ENCODE assay signal across 2 cellular contexts in genomic region chr2:100193334-100193733, GRCh38.
TF ChIP-seq lines count a peak whose summit lies in the region.

No MANE protein-coding gene starts in this region.

TF ChIP-seq in IMR-90, 13 proteins besides CTCF, POLR2A, EP300 and RAD21:
- TF ChIP-seq BHLHE40 (IDR thresholded peaks at IDR 0.05; ENCODE audit: low read depth, low read length) (no peak), MAZ (IDR thresholded peaks at IDR 0.05; ENCODE audit: borderline replicate concordance, low read depth, low read length) (no peak), CHD1 (IDR thresholded peaks at IDR 0.05; ENCODE audit: low read depth, low read length) (no peak), NFE2L2 (IDR thresholded peaks at IDR 0.05; ENCODE audit: low read depth, low read length) (no peak)

TF ChIP-seq in K562, 482 proteins besides CTCF, POLR2A, EP300 and RAD21:
- TF ChIP-seq PKNOX1 (IDR thresholded peaks at IDR 0.05) (peak; percentile 39; the same call in 1 of the 2 replicates), ZNF584 (CRISPR knock-in tag; IDR thresholded peaks at IDR 0.05; ENCODE audit: low read depth) (peak; percentile 56; the same call in 1 of the 2 replicates), SOX6 (IDR thresholded peaks at IDR 0.05) (peak; percentile 82), CXXC5 (CRISPR knock-in tag; IDR thresholded peaks at IDR 0.05) (0 out of 2 replicates have a peak, but pooled peaks have one; percentile 34), NFYB (IDR thresholded peaks at IDR 0.05; ENCODE audit: extremely low read depth, insufficient read length) (no peak), CTBP1 (IDR thresholded peaks at IDR 0.05; ENCODE audit: borderline replicate concordance) (peak; percentile 37; the same call in 1 of the 2 replicates), TEAD1 (CRISPR knock-in tag; IDR thresholded peaks at IDR 0.05) (0 out of 4 replicates have a peak, but pooled peaks of 1 of the 2 experiments have one; percentile 40), ZNF583 (CRISPR knock-in tag; IDR thresholded peaks at IDR 0.05) (no peak), FOXJ2 (tag; IDR thresholded peaks at IDR 0.05) (0 out of 2 replicates have a peak, but pooled peaks have one; percentile 44), CBX8 (IDR thresholded peaks at IDR 0.05; ENCODE audit: borderline replicate concordance, extremely low read depth, low read depth, low read length, poor library complexity, severe bottlenecking) (no peak), ZNF589 (CRISPR knock-in tag; IDR thresholded peaks at IDR 0.05; ENCODE audit: low read depth) (0 out of 2 replicates have a peak, but pooled peaks have one; percentile 33), SFPQ (IDR thresholded peaks at IDR 0.05; ENCODE audit: low read depth, low read length) (no peak), ARNT (IDR thresholded peaks at IDR 0.05) (no peak), PBX2 (CRISPR knock-in tag; IDR thresholded peaks at IDR 0.05; ENCODE audit: low read depth) (no peak), PBX2 (tag; conservative IDR thresholded peaks at IDR 0.05; ENCODE audit: low read depth) (peak; percentile 22; the same call in 1 of the 2 replicates), L3MBTL2 (IDR thresholded peaks at IDR 0.05) (0 out of 2 replicates have a peak, but pooled peaks have one; percentile 14), ZNF395 (CRISPR knock-in tag; IDR thresholded peaks at IDR 0.05) (0 out of 2 replicates have a peak, but pooled peaks have one; percentile 63)
